22 cellular contexts compared by ENCODE assay signal in the genomic region with DNA sequence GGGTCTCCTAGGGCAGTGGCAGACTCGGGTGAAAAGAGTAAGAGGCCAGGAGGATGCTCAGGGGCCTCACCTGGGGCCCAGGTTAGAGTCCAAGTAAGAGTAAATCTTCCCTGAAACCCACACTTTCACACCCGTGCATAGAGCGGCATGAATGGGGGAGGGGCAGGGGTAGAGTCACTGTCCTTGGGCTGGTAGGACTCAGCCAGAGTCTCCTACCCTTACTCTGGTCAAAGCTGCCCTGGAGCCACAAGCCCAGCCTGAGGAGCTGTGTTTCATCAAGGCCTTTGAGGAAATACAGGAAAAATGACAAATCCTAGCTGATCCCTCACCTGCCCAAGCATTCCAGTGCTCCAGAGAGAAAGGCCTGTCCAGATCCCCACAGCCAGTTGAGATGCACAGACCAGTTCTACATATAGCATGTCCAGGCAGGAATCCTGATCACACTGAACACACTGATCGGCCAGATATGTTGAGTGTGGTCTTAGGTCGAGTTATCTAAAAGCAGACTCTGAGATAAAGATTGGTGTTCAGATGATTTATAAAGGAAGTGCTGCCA.
"Had no signal": no experiment of that assay in that cellular context is flagged by ENCODE, and none has a peak within 500 bp of the region (broad histone marks: within the 10 kb centered on the region; RNA-seq: fewer than 3 reads in every experiment).

No MANE protein-coding gene starts in this region.

- H3K9ac ChIP-seq: SK-N-SH had no signal

- H3K4me2 ChIP-seq: SK-N-SH had no signal

- H3K27me3 ChIP-seq: MG63 had no signal

- H3K4me3 ChIP-seq: MG63 had no signal

- DNase-seq: Karpas-422, KG1, MG63, NCI-H1092, NCI-H1105 treated with DMSO at 0.1 percent for 48 hours, NCI-H1417 treated with DMSO at 0.1 percent for 48 hours, NCI-H146, NCI-H1694 treated with DMSO at 0.1 percent for 48 hours, NCI-H1930, NCI-H2081 treated with DMSO at 0.1 percent for 48 hours, NCI-H2171, NCI-H226, NCI-H446, NCI-H510A, NCI-H524 treated with DMSO at 0.1 percent for 48 hours, NCI-H69, NCI-H774, RPMI8226, SHP77, SK-N-SH, SW 1271 had no signal

- H3K9me3 ChIP-seq: MG63, SK-N-SH had no signal

- H3K9me2 ChIP-seq: SK-N-SH had no signal

- H3K36me3 ChIP-seq: MG63 had no signal

- FAIRE-seq: RCC 7860 had no signal
